ENCODE assay signal across 23 cellular contexts in the genomic region with DNA sequence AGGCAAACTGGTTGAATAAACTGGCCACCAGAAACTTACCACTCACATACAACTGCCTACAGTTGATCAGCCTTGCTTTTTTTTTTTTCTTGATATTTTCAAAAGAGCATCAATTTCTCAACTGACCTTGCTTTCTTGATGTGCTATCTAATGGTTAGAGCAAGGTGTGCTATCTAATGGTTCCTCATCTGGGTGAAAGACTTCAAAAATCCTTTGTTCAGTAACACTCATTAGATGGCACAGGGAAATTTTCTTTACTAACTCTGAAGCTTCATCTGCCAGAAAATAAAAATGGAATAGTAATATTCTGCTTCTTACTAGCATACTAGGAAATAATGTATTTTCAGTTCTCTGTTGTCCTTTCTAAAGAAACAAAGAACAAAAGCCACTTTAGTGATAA. TPM values are rescaled to one million over a fixed set of nuclear protein-coding genes. Genes with fewer than 3 reads are reported as not detected.
DNase-seq lines count a peak whose midpoint lies in the region; ATAC-seq, FAIRE-seq and TF ChIP-seq lines count a peak whose summit lies in the region.
"Had no signal": no experiment of that assay in that cellular context is flagged by ENCODE, and none has a peak within 500 bp of the region (broad histone marks: within the 10 kb centered on the region; RNA-seq: fewer than 3 reads in every experiment).

No MANE protein-coding gene starts in this region.

- peak overlapping the region; percentile 15 for H3K27ac ChIP-seq in A673 (ENCODE audit: low read depth, low read length, poor library complexity, severe bottlenecking)
- peak overlapping the region; percentile 14 for H3K27ac ChIP-seq in GM12878 (ENCODE audit: control insufficient read depth, insufficient read depth)
- H3K27ac ChIP-seq in neural progenitor cell = peak overlapping the region; percentile 43

- H3K36me3 Mint-ChIP-seq in neural progenitor cell = peaks cover 16% of the 10 kb centered on the region
- H3K36me3 Mint-ChIP-seq: natural killer cell treated with Interleukin-12 subunit alpha and Interleukin-12 subunit beta and Interleukin-15 and Interleukin-18, amount 100 ng/mL, for 72 hours had no signal

- no peak overlapping the region for H3K4me3 Mint-ChIP-seq in neural progenitor cell
- H3K4me3 Mint-ChIP-seq: activated CD4-positive, alpha-beta T cell treated with anti-CD3 and anti-CD28 coated beads, Interleukin-2, amount 10 ng/mL, durations not matched to agents 24 days and 14 days; activated naive CD4-positive, alpha-beta T cell treated with anti-CD3 and anti-CD28 coated beads, Interleukin-2, amount 50 U/mL, for 24 hours; natural killer cell treated with Interleukin-12 subunit alpha and Interleukin-12 subunit beta and Interleukin-15 and Interleukin-18, amount 100 ng/mL, for 72 hours had no signal

- no peaks in the 10 kb centered on the region for H3K27me3 Mint-ChIP-seq in neural progenitor cell (ENCODE audit: insufficient read depth, low read depth)
- H3K27me3 Mint-ChIP-seq: activated CD4-positive, alpha-beta T cell treated with anti-CD3 and anti-CD28 coated beads, Interleukin-2, amount 10 ng/mL, durations not matched to agents 24 days and 14 days; activated naive CD4-positive, alpha-beta T cell treated with anti-CD3 and anti-CD28 coated beads, Interleukin-2, amount 50 U/mL, for 24 hours; natural killer cell treated with Interleukin-12 subunit alpha and Interleukin-12 subunit beta and Interleukin-15 and Interleukin-18, amount 100 ng/mL, for 72 hours had no signal

- POLR2A ChIA-PET in A673 (lab: Charles Lee; ENCODE audit: low non-redundant PET) (no interaction called here), GM12878 (lab: Charles Lee) (interaction anchor here (0.6 to 1.4 kb wide), 3 partner anchors 16 to 87 kb away, joined by 3 to 4 read pairs (median 3); no protein-coding TSS in a partner anchor)

- CTCF ChIA-PET in A673 (lab: Charles Lee) (no interaction called here), GM12878 (lab: Yijun Ruan, JAX) (interaction anchor here (0.7 to 1.4 kb wide), 3 partner anchors 11 to 29 kb away, joined by 3 to 5 read pairs (median 3); no protein-coding TSS in a partner anchor)

- RAD21 ChIA-PET in GM12878 (lab: Charles Lee; ENCODE audit: unreplicated experiment) = interaction anchor here (1.9 to 2.6 kb wide), 2 partner anchors 9 to 13 kb away, joined by 8 read pairs; no protein-coding TSS in a partner anchor

- H3K79me2 ChIP-seq in GM12878 (ENCODE audit: control insufficient read depth, insufficient read depth, low read length) (peaks cover 88% of the 10 kb centered on the region), neural progenitor cell (ENCODE audit: low read depth) (peaks cover 100% of the 10 kb centered on the region)

- TF ChIP-seq RAD21 in GM12878 (IDR thresholded peaks at IDR 0.05; ENCODE audit: insufficient read depth, low read depth, low read length) = no peak

- no peaks in the 10 kb centered on the region for H4K20me1 ChIP-seq in GM12878 (ENCODE audit: control insufficient read depth, insufficient read depth)
- peaks cover 98% of the 10 kb centered on the region for H4K20me1 ChIP-seq in neural progenitor cell (ENCODE audit: low read depth)

- no peaks in the 10 kb centered on the region for H3K9me3 ChIP-seq in A673 (ENCODE audit: low read depth, low read length, poor library complexity, severe bottlenecking)
- H3K9me3 ChIP-seq in GM12878 (replicated peaks; ENCODE audit: control insufficient read depth, insufficient read depth, low read length) = no peaks in the 10 kb centered on the region
- H3K9me3 ChIP-seq in neural progenitor cell (ENCODE audit: low read depth) = no peaks in the 10 kb centered on the region
- H3K9me3 ChIP-seq: thoracic aorta had no signal

- TF ChIP-seq CTCF in A673 (conservative IDR thresholded peaks at IDR 0.05; ENCODE audit: low read depth, low read length) (no peak), GM12878 (IDR thresholded peaks at IDR 0.05 in 2 of 3, conservative IDR thresholded peaks at IDR 0.05 in 1 of 3; ENCODE audit: control insufficient read depth in 2 of 3, extremely low read depth in 1 of 3, insufficient read depth in 1 of 3, low read depth in 3 of 3, low read length in 3 of 3) (no peak), neural progenitor cell (IDR thresholded peaks at IDR 0.05) (no peak)

- H3F3A ChIP-seq in neural progenitor cell (ENCODE audit: low read depth) = peaks cover 6% of the 10 kb centered on the region

- H3K27ac Mint-ChIP-seq in neural progenitor cell = no peak overlapping the region
- H3K27ac Mint-ChIP-seq: natural killer cell treated with Interleukin-12 subunit alpha and Interleukin-12 subunit beta and Interleukin-15 and Interleukin-18, amount 100 ng/mL, for 72 hours had no signal

- H3K4me2 ChIP-seq in GM12878 (ENCODE audit: control insufficient read depth, insufficient read depth) (peak overlapping the region; percentile 22; the same call in 1 of the 2 replicates), neural progenitor cell (no peak overlapping the region)

- TF ChIP-seq EP300 in GM12878 (IDR thresholded peaks at IDR 0.05; ENCODE audit: borderline replicate concordance in 1 of 2, control insufficient read depth in 1 of 2, low read depth in 2 of 2, low read length in 2 of 2) = no peak

- DNase-seq in A673 (ENCODE audit: low spot score) (no peak), GM12878 (ENCODE audit: low read depth, low spot score) (no peak), neural progenitor cell (ENCODE audit: low spot score) (no peak), AG08396 (ENCODE audit: low spot score) (no peak)
- DNase-seq: activated CD4-positive, alpha-beta T cell treated with anti-CD3 and anti-CD28 coated beads, Interleukin-2, amount 10 ng/mL, durations not matched to agents 24 days and 14 days; activated CD8-positive, alpha-beta memory T cell treated with anti-CD3 and anti-CD28 coated beads, Interleukin-2, amount 50 U/mL, for 48 hours; COR-L47; DND-41; hippocampal formation; Kasumi-1; NCI-H1048; NCI-H1930; stimulated activated CD4-positive, alpha-beta T cell treated with anti-CD3 and anti-CD28 coated beads, Interleukin-12 subunit alpha, Interleukin-12 subunit beta, amount 100 ng/mL, for 4 hours; SW 1271 had no signal

- no peak overlapping the region for H3K4me3 ChIP-seq in A673 (ENCODE audit: low read depth, low read length, poor library complexity, severe bottlenecking)
- no peak overlapping the region for H3K4me3 ChIP-seq in GM12878
- H3K4me3 ChIP-seq in neural progenitor cell = no peak overlapping the region

- FAIRE-seq in GM12878 (lab: Jason Lieb, UNC) = no peak
- FAIRE-seq: islet of Langerhans, TTC549 had no signal

- no peaks in the 10 kb centered on the region for H3K27me3 ChIP-seq in A673 (replicated peaks; ENCODE audit: insufficient read depth, low read depth, low read length, poor library complexity)
- no peaks in the 10 kb centered on the region for H3K27me3 ChIP-seq in GM12878 (replicated peaks in 1 of 2; ENCODE audit: control insufficient read depth in 2 of 2, insufficient read depth in 2 of 2, low read length in 1 of 2)
- H3K27me3 ChIP-seq in neural progenitor cell = no peaks in the 10 kb centered on the region

- H2AFZ ChIP-seq in GM12878 (ENCODE audit: control insufficient read depth, low read depth, low read length) = no peak overlapping the region
- no peak overlapping the region for H2AFZ ChIP-seq in neural progenitor cell (replicated peaks)

- in situ Hi-C loops in GM12878 (cut with MboI) = no loop called here

- H3K36me3 ChIP-seq in A673 (ENCODE audit: insufficient read depth, low read length, poor library complexity, severe bottlenecking) (peaks cover 28% of the 10 kb centered on the region), GM12878 (ENCODE audit: control insufficient read depth in 2 of 2, insufficient read depth in 2 of 2, low read length in 1 of 2) (peaks cover 2 to 27% of the 10 kb centered on the region in 2 experiments), neural progenitor cell (peaks cover 3% of the 10 kb centered on the region)
- H3K36me3 ChIP-seq: thoracic aorta had no signal

- H3K4me1 ChIP-seq in A673 (ENCODE audit: insufficient read depth, low read length, poor library complexity, severe bottlenecking) = peaks cover 58% of the 10 kb centered on the region
- peaks cover 54% of the 10 kb centered on the region for H3K4me1 ChIP-seq in GM12878 (ENCODE audit: control insufficient read depth, insufficient read depth, low read length)
- H3K4me1 ChIP-seq in neural progenitor cell = peaks cover 24% of the 10 kb centered on the region

- H3K9me3 Mint-ChIP-seq in neural progenitor cell = no peaks in the 10 kb centered on the region
- H3K9me3 Mint-ChIP-seq: activated CD4-positive, alpha-beta T cell treated with anti-CD3 and anti-CD28 coated beads, Interleukin-2, amount 10 ng/mL, durations not matched to agents 24 days and 14 days; activated naive CD4-positive, alpha-beta T cell treated with anti-CD3 and anti-CD28 coated beads, Interleukin-2, amount 50 U/mL, for 24 hours; natural killer cell treated with Interleukin-12 subunit alpha and Interleukin-12 subunit beta and Interleukin-15 and Interleukin-18, amount 100 ng/mL, for 72 hours had no signal

- intact Hi-C loops in A673 (cut with micrococcal nuclease; ENCODE audit: unreplicated experiment) (no loop called here), GM12878 (cut with micrococcal nuclease; ENCODE audit: unreplicated experiment) (no loop called here)

- ATAC-seq in GM18868 (IDR thresholded peaks at IDR 0.05; ENCODE audit: unreplicated experiment) (peak; percentile 11), GM12878 (peak; percentile 49), GM21447 (IDR thresholded peaks at IDR 0.05; ENCODE audit: unreplicated experiment) (no peak), GM18867 (IDR thresholded peaks at IDR 0.05; ENCODE audit: unreplicated experiment) (no peak), HG02798 (IDR thresholded peaks at IDR 0.05; ENCODE audit: poor library complexity, unreplicated experiment) (no peak)
- ATAC-seq: natural killer cell treated with Interleukin-12 subunit alpha and Interleukin-12 subunit beta and Interleukin-15 and Interleukin-18, amount 100 ng/mL, for 72 hours had no signal

- SMC1A ChIA-PET in GM12878 (lab: Charles Lee; ENCODE audit: uncharacterized antibody, unreplicated experiment) = interaction anchor here (1.0 to 4.5 kb wide), 6 partner anchors 9 to 80 kb away, joined by 3 to 21 read pairs (median 15); no protein-coding TSS in a partner anchor

- no peak for TF ChIP-seq POLR2A in GM12878 (IDR thresholded peaks at IDR 0.05; ENCODE audit: low read depth, low read length)

- H3K4me1 Mint-ChIP-seq in neural progenitor cell = peaks cover 16% of the 10 kb centered on the region

- BruUV-seq in A673 (replicated peaks; lab: Mats Ljungman, UMichigan) (no TSS peak), GM12878 (replicated peaks; lab: Mats Ljungman, UMichigan) (no TSS peak)

- H3K9ac ChIP-seq in GM12878 (ENCODE audit: control insufficient read depth, insufficient read depth, low read length) (no peak overlapping the region), neural progenitor cell (no peak overlapping the region)

RNA-seq across cellular contexts. Expression of gene RAPSN, which starts 51.2 kb away (rescaled TPM):
- 1.0 TPM in 2 replicates for total RNA-seq in A673 (2021)
- not detected in 2 replicates for total RNA-seq in GM12878 (2013; cell fraction: nucleolus; rRNA removed)
- total RNA-seq in GM12878 (2014; rRNA removed) = 0.23 and 0.27 TPM in 2 replicates
- 0.09 and 0.13 TPM in 2 replicates for total RNA-seq in GM12878 (2014; rRNA removed; fragmentation: Illumina TruSeq; extraction: Trizol)
- 0.15 and 0.27 TPM in 2 replicates for total RNA-seq in GM12878 (2021)
- polyA plus RNA-seq in GM12878 (2011; ENCODE audit: low read depth) = not detected
- 0.08 and 0.09 TPM in 2 replicates for polyA plus RNA-seq in GM12878 (2011; rRNA removed)
- 0.07 TPM in 1 of 2 replicates, not detected in the other for polyA plus RNA-seq in GM12878 (2011; cell fraction: cytosol; rRNA removed)
- polyA plus RNA-seq in GM12878 (2011; cell fraction: nucleus; rRNA removed) = 0.23 and 0.48 TPM in 2 replicates
- polyA plus RNA-seq in GM12878 (2012) = 0.08 and 0.91 TPM in 2 replicates
- polyA plus RNA-seq in GM12878 (2014; fragmentation: Illumina TruSeq; extraction: Trizol) = not detected in 2 replicates
- polyA plus RNA-seq in GM12878 (2014; fragmentation: Nextera tagmentation; extraction: Ambion mirVana) = not detected
- 0.28 TPM in 1 of 2 replicates, not detected in the other for polyA plus RNA-seq in GM12878 (2014; rRNA removed)
- polyA plus RNA-seq in GM12878 (2016; fragmentation: Nextera tagmentation; extraction: Ambion mirVana) = not detected
- 0.31 TPM in 1 of 2 replicates, not detected in the other for polyA minus RNA-seq in GM12878 (2011; rRNA and poly(A)+ RNA removed)
- polyA minus RNA-seq in GM12878 (2011; cell fraction: cytosol; rRNA and poly(A)+ RNA removed) = not detected in 2 replicates
- 0.12 and 1.1 TPM in 2 replicates for polyA minus RNA-seq in GM12878 (2011; cell fraction: nucleus; rRNA and poly(A)+ RNA removed)
- total RNA-seq in neural progenitor cell (ENCODE audit: low replicate concordance) = not detected in 2 replicates

RNA-seq across cellular contexts. Expression of gene CELF1, which starts 52.8 kb away (rescaled TPM):
- 246 and 257 TPM in 2 replicates for total RNA-seq in A673 (2021)
- total RNA-seq in GM12878 (2013; cell fraction: nucleolus; rRNA removed) = 266 and 277 TPM in 2 replicates
- 78.6 and 82.0 TPM in 2 replicates for total RNA-seq in GM12878 (2014; rRNA removed)
- 64.2 and 64.9 TPM in 2 replicates for total RNA-seq in GM12878 (2014; rRNA removed; fragmentation: Illumina TruSeq; extraction: Trizol)
- 106 and 108 TPM in 2 replicates for total RNA-seq in GM12878 (2021)
- polyA plus RNA-seq in GM12878 (2011; ENCODE audit: low read depth) = 31.3 TPM
- polyA plus RNA-seq in GM12878 (2011; rRNA removed) = 128 and 130 TPM in 2 replicates
- 83.8 and 85.4 TPM in 2 replicates for polyA plus RNA-seq in GM12878 (2011; cell fraction: cytosol; rRNA removed)
- 169 and 191 TPM in 2 replicates for polyA plus RNA-seq in GM12878 (2011; cell fraction: nucleus; rRNA removed)
- polyA plus RNA-seq in GM12878 (2012) = 42.3 and 44.9 TPM in 2 replicates
- 73.1 and 77.8 TPM in 2 replicates for polyA plus RNA-seq in GM12878 (2014; fragmentation: Illumina TruSeq; extraction: Trizol)
- 10 to 100 TPM; 35.3 to 41.5 TPM for polyA plus RNA-seq in GM12878 (2014; fragmentation: Nextera tagmentation; extraction: Ambion mirVana)
- polyA plus RNA-seq in GM12878 (2014; rRNA removed) = 83.8 and 92.9 TPM in 2 replicates
- 100 to 1,000 TPM; 108 to 109 TPM for polyA plus RNA-seq in GM12878 (2016; fragmentation: Nextera tagmentation; extraction: Ambion mirVana)
- 158 and 170 TPM in 2 replicates for polyA minus RNA-seq in GM12878 (2011; rRNA and poly(A)+ RNA removed)
- 49.4 and 74.5 TPM in 2 replicates for polyA minus RNA-seq in GM12878 (2011; cell fraction: cytosol; rRNA and poly(A)+ RNA removed)
- polyA minus RNA-seq in GM12878 (2011; cell fraction: nucleus; rRNA and poly(A)+ RNA removed) = 75.3 and 124 TPM in 2 replicates
- total RNA-seq in neural progenitor cell (ENCODE audit: low replicate concordance) = 170 and 173 TPM in 2 replicates

Comparison
In these comparisons a context has a peak if more than half of its experiments do, and no peak if none do; other contexts are left out.
1. ATAC-seq: peak in GM18868 (single experiment) and GM12878 (single experiment); none in GM21447 (single experiment), GM18867 (single experiment) and HG02798 (single experiment).
2. Peak in every context shown above with its lines, with median percentiles within 50 percentile points of each other: H3K27ac ChIP-seq.